Comparison of ENCODE assay signal across 1 cellular context in genomic region chr3:185585862-185586643, GRCh38.
TF ChIP-seq lines count a peak whose summit lies in the region.

TSS of gene SENP2 (plus strand) at chr3:185586295. CDS start at chr3:185586414, 119 bp downstream.

TF ChIP-seq in GM23338, 12 proteins besides CTCF, POLR2A, EP300 and RAD21 (continued from another document):
- TF ChIP-seq, protein P1, sequence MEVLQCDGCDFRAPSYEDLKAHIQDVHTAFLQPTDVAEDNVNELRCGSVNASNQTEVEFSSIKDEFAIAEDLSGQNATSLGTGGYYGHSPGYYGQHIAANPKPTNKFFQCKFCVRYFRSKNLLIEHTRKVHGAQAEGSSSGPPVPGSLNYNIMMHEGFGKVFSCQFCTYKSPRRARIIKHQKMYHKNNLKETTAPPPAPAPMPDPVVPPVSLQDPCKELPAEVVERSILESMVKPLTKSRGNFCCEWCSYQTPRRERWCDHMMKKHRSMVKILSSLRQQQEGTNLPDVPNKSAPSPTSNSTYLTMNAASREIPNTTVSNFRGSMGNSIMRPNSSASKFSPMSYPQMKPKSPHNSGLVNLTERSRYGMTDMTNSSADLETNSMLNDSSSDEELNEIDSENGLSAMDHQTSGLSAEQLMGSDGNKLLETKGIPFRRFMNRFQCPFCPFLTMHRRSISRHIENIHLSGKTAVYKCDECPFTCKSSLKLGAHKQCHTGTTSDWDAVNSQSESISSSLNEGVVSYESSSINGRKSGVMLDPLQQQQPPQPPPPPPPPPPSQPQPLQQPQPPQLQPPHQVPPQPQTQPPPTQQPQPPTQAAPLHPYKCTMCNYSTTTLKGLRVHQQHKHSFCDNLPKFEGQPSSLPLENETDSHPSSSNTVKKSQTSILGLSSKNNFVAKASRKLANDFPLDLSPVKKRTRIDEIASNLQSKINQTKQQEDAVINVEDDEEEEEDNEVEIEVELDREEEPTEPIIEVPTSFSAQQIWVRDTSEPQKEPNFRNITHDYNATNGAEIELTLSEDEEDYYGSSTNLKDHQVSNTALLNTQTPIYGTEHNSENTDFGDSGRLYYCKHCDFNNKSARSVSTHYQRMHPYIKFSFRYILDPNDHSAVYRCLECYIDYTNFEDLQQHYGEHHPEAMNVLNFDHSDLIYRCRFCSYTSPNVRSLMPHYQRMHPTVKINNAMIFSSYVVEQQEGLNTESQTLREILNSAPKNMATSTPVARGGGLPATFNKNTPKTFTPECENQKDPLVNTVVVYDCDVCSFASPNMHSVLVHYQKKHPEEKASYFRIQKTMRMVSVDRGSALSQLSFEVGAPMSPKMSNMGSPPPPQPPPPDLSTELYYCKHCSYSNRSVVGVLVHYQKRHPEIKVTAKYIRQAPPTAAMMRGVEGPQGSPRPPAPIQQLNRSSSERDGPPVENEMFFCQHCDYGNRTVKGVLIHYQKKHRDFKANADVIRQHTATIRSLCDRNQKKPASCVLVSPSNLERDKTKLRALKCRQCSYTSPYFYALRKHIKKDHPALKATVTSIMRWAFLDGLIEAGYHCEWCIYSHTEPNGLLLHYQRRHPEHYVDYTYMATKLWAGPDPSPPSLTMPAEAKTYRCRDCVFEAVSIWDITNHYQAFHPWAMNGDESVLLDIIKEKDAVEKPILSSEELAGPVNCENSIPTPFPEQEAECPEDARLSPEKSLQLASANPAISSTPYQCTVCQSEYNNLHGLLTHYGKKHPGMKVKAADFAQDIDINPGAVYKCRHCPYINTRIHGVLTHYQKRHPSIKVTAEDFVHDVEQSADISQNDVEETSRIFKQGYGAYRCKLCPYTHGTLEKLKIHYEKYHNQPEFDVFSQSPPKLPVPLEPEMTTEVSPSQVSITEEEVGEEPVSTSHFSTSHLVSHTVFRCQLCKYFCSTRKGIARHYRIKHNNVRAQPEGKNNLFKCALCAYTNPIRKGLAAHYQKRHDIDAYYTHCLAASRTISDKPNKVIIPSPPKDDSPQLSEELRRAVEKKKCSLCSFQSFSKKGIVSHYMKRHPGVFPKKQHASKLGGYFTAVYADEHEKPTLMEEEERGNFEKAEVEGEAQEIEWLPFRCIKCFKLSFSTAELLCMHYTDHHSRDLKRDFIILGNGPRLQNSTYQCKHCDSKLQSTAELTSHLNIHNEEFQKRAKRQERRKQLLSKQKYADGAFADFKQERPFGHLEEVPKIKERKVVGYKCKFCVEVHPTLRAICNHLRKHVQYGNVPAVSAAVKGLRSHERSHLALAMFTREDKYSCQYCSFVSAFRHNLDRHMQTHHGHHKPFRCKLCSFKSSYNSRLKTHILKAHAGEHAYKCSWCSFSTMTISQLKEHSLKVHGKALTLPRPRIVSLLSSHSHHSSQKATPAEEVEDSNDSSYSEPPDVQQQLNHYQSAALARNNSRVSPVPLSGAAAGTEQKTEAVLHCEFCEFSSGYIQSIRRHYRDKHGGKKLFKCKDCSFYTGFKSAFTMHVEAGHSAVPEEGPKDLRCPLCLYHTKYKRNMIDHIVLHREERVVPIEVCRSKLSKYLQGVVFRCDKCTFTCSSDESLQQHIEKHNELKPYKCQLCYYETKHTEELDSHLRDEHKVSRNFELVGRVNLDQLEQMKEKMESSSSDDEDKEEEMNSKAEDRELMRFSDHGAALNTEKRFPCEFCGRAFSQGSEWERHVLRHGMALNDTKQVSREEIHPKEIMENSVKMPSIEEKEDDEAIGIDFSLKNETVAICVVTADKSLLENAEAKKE (CRISPR knock-in tag; IDR thresholded peaks at IDR 0.05) = no peak
- TF ChIP-seq CREB1 (CRISPR knock-in tag; IDR thresholded peaks at IDR 0.05; ENCODE audit: low read depth) = peak; percentile 97
